8 cellular contexts compared by ENCODE assay signal in the genomic region with DNA sequence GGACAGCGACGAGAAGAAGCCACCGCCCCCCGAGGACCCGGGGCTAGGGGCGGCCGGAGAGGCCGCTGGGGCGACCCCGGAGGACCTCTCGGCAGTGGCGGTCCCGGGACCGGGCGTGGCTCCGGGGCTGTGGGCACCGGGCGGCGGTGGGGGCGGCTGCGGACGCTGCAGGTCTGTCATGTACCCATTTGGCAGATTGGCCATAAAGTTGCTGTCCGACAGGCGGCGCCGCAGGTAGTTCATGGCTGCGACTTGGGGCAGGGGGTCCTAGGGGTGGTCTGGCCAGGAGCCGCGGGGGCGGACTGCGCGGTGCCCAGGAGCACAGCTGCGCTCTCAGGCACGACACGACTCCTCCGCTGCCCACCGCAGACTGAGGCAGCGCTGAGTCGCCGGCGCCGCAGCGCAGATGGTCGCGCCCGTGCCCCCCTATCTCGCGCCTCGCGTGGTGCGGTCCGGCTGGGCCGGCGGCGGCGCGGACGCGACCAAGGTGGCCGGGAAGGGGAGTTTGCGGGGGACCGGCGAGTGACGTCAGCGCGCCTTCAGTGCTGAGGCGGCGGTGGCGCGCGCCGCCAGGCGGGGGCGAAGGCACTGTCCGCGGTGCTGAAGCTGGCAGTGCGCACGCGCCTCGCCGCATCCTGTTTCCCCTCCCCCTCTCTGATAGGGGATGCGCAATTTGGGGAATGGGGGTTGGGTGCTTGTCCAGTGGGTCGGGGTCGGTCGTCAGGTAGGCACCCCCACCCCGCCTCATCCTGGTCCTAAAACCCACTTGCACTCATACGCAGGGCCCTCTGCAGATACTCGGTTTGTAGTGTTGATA. TPM values are rescaled to one million over a fixed set of nuclear protein-coding genes. Genes with fewer than 3 reads are reported as not detected.
DNase-seq lines count a peak whose midpoint lies in the region; ATAC-seq, FAIRE-seq and TF ChIP-seq lines count a peak whose summit lies in the region.

Gene SYN1, minus strand, starts transcription at position 372 of the 817 bp plus-strand sequence. Its CDS starts 129 bp downstream, at position 243.

- no peak for TF ChIP-seq CTCF in lower leg skin (IDR thresholded peaks at IDR 0.05)

- no peaks in the 10 kb centered on the region for H3K9me3 Mint-ChIP-seq in activated CD4-positive, alpha-beta memory T cell treated with anti-CD3 and anti-CD28 coated beads for 36 hours

- TF ChIP-seq POLR2A in GM12891 (IDR thresholded peaks at IDR 0.05; ENCODE audit: low read depth, low read length), result no peak
- TF ChIP-seq POLR2A in lower leg skin (IDR thresholded peaks at IDR 0.05), result no peak

- H3K4me3 Mint-ChIP-seq in activated CD4-positive, alpha-beta memory T cell treated with anti-CD3 and anti-CD28 coated beads for 36 hours, result peak within 1 kb of the TSS; percentile 57

- peak; percentile 57 for ATAC-seq in HG03159 (IDR thresholded peaks at IDR 0.05; ENCODE audit: unreplicated experiment)

- DNase-seq in GM12891 (ENCODE audit: insufficient read length, low spot score), result peak; percentile 84
- DNase-seq in NCI-H510A treated with DMSO at 0.1 percent for 48 hours (lab: John Stamatoyannopoulos, UW), result peak; percentile 60
- DNase-seq in activated CD4-positive, alpha-beta memory T cell treated with anti-CD3 and anti-CD28 coated beads for 36 hours, result peak; percentile 85
- peak; percentile 57 to 80 for DNase-seq in dermis microvascular lymphatic vessel endothelial cell (ENCODE audit: low read depth in 2 of 2)
- DNase-seq in lower leg skin (ENCODE audit: low spot score in 2 of 2), result peak; percentile 38 to 90
- DNase-seq in stimulated activated CD4-positive, alpha-beta T cell treated with anti-CD3 and anti-CD28 coated beads, Interleukin-4, amount 100 ng/mL, for 4 hours, result peak; percentile 76 to 77
- DNase-seq in HuH-7.5 (ENCODE audit: low spot score), result no peak

- peaks cover 5% of the 10 kb centered on the region for H3K27me3 Mint-ChIP-seq in activated CD4-positive, alpha-beta memory T cell treated with anti-CD3 and anti-CD28 coated beads for 36 hours

- WGBS in lower leg skin, 2 donors, result 0 to 38% methylated on average over 2 to 80 of the region's 88 CpGs

- H3K27ac Mint-ChIP-seq in activated CD4-positive, alpha-beta memory T cell treated with anti-CD3 and anti-CD28 coated beads for 36 hours, result no peak within 1 kb of the TSS

- FAIRE-seq in GM12891 (lab: Jason Lieb, UNC), result peak; percentile 96

- CTCF ChIA-PET in activated CD4-positive, alpha-beta memory T cell treated with anti-CD3 and anti-CD28 coated beads for 36 hours (lab: Charles Lee), result no interaction called here

- H3K4me3 ChIP-seq in lower leg skin (ENCODE audit: low read depth, poor library complexity, severe bottlenecking), result no peak within 1 kb of the TSS

- peaks cover 9% of the 10 kb centered on the region for H3K4me1 Mint-ChIP-seq in activated CD4-positive, alpha-beta memory T cell treated with anti-CD3 and anti-CD28 coated beads for 36 hours (ENCODE audit: low read depth)

- POLR2A ChIA-PET in activated CD4-positive, alpha-beta memory T cell treated with anti-CD3 and anti-CD28 coated beads for 36 hours (lab: Charles Lee), result no interaction called here

- H3K36me3 Mint-ChIP-seq in activated CD4-positive, alpha-beta memory T cell treated with anti-CD3 and anti-CD28 coated beads for 36 hours, result no peaks in the 10 kb centered on the region

- intact Hi-C loops in activated CD4-positive, alpha-beta memory T cell treated with anti-CD3 and anti-CD28 coated beads for 36 hours (cut with micrococcal nuclease), result loop anchor here (5.0 kb wide), 1 partner anchor 37 kb away; the partner anchor contains the start of gene TIMP1
- intact Hi-C loops in lower leg skin (cut with DNase I; ENCODE audit: low total_unique reads), result no loop called here

TF ChIP-seq in GM12891, 5 proteins besides CTCF, POLR2A, EP300 and RAD21:
- TF ChIP-seq POLR2AphosphoS5 (IDR thresholded peaks at IDR 0.05; ENCODE audit: low read depth, low read length), result no peak
- TF ChIP-seq SPI1 (IDR thresholded peaks at IDR 0.05; ENCODE audit: low read depth, low read length), result no peak
- no peak for TF ChIP-seq PAX5 (IDR thresholded peaks at IDR 0.05; ENCODE audit: insufficient read depth, low read length, severe bottlenecking)
- no peak for TF ChIP-seq POU2F2 (IDR thresholded peaks at IDR 0.05; ENCODE audit: low read depth, low read length)
- TF ChIP-seq TAF1 (IDR thresholded peaks at IDR 0.05; ENCODE audit: low read depth, low read length), result no peak

RNA-seq across cellular contexts. Expression of gene SYN1, which starts in this region (rescaled TPM):
- polyA plus RNA-seq in GM12891 (2012; ENCODE audit: low read depth, missing spikeins), result 1.1 TPM
- 1 to 10 TPM in 1 of 2 experiments, under 1 TPM in 1; 0.83 to 1.3 TPM for total RNA-seq in activated CD4-positive, alpha-beta memory T cell treated with anti-CD3 and anti-CD28 coated beads for 36 hours
- total RNA-seq in dermis microvascular lymphatic vessel endothelial cell (under 0.01 and 0.13 TPM in 2 replicates), lower leg skin (under 1 TPM in 3 of 4 donors, not detected in 1; 0.10 to 0.72 (median 0.61) TPM)

Comparison
In these comparisons a context has a peak if more than half of its experiments do, and no peak if none do; other contexts are left out.
1. Peak in DNase-seq in dermis microvascular lymphatic vessel endothelial cell; RNA of the gene not detected or under 1 TPM.
2. Peak in DNase-seq in lower leg skin; RNA of the gene not detected or under 1 TPM.